In the genomic region with DNA sequence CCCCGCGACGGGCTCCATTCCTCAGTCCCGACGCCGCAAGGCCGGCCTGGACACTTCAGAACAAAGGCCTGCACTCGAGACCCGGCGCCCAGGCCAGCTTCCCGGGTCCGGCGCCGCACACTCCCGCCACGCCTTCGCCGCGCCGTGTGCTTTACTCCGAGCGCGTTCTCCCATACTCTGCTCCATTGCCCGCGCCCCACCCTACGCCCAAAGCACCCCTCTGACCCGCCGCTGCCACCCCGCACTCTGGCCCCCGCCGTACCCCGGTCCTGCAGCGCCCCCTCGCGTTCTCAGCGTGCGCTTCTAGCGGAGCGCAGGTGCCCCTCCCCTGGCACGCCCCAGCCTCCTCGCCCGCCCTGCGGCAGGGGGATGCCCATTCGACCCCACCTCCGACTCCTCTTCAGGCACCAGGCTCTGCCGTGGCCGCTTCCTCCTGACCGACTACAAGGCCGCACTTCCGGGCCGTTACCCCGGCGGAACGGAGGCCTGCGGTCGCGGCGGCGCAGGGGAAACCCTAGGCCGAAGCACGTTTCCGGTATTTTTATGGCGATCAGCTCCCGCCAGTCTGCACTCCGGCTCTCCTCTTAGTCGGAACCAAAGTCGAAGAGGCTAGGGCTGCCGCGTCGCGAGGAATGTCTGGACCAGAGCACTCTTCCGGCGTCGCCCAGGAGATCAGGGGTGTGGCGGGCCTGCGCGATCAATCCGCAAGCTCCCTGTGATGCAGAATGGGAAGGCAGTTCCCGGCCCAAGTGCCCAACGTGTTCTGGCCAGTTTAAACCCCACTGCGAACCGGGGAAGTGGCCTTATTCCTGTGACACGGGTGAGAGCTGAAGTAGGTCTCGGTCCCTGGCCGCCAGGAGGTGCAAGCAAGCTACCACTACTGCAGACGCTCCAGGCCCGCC, we compare ENCODE assay signal across 8 cellular contexts. TPM values are rescaled to one million over a fixed set of nuclear protein-coding genes. Genes with fewer than 3 reads are reported as not detected.
DNase-seq lines count a peak whose midpoint lies in the region; ATAC-seq and TF ChIP-seq lines count a peak whose summit lies in the region.

A gene (minus strand): TSS at position 456 of the 902 bp plus-strand sequence. CDS start 2,137 bp downstream, outside the sequence.

- H3K27ac Mint-ChIP-seq in activated CD4-positive, alpha-beta T cell treated with anti-CD3 and anti-CD28 coated beads for 36 hours = peak within 1 kb of the TSS; percentile 94

- no peaks in the 10 kb centered on the region for H3K27me3 Mint-ChIP-seq in activated CD4-positive, alpha-beta T cell treated with anti-CD3 and anti-CD28 coated beads for 36 hours

- TF ChIP-seq CTCF in BJ (IDR thresholded peaks at IDR 0.05; ENCODE audit: insufficient read depth, low read depth, low read length) (peak; percentile 85), choroid plexus epithelial cell (conservative IDR thresholded peaks at IDR 0.05; ENCODE audit: low read depth, low read length) (peak; percentile 76)

- H3K4me3 ChIP-seq in BJ (ENCODE audit: low read depth, low read length) (peak within 1 kb of the TSS; percentile 73), choroid plexus epithelial cell (ENCODE audit: low read depth, low read length) (peak within 1 kb of the TSS; percentile 93)

- POLR2A ChIA-PET in BJ (lab: Charles Lee) = interaction anchor here (0.7 to 1.3 kb wide), 2 partner anchors 24 to 40 kb away, joined by 3 to 8 read pairs; a partner anchor contains a TSS
- POLR2A ChIA-PET in activated CD4-positive, alpha-beta T cell treated with anti-CD3 and anti-CD28 coated beads for 36 hours (lab: Charles Lee) = interaction anchor here (0.8 to 2.7 kb wide), 13 partner anchors 20 to 193 kb away, joined by 3 to 18 read pairs (median 5); a partner anchor contains a TSS

- CTCF ChIA-PET in BJ (lab: Yijun Ruan, JAX) = interaction anchor here (0.7 to 5.4 kb wide), 39 partner anchors 9 to 369 kb away, joined by 3 to 66 read pairs (median 4); a partner anchor contains a TSS
- CTCF ChIA-PET in activated CD4-positive, alpha-beta T cell treated with anti-CD3 and anti-CD28 coated beads for 36 hours (lab: Charles Lee) = interaction anchor here (0.6 to 5.8 kb wide), 26 partner anchors 12 to 476 kb away, joined by 3 to 78 read pairs (median 4); a partner anchor contains a TSS

- no peaks in the 10 kb centered on the region for H3K9me3 Mint-ChIP-seq in activated CD4-positive, alpha-beta T cell treated with anti-CD3 and anti-CD28 coated beads for 36 hours (ENCODE audit: low read depth)

- ATAC-seq in HG03442 (IDR thresholded peaks at IDR 0.05; ENCODE audit: unreplicated experiment) = peak; percentile 76
- ATAC-seq in activated CD4-positive, alpha-beta T cell treated with anti-CD3 and anti-CD28 coated beads for 36 hours = peak; percentile 82

- H3K4me1 Mint-ChIP-seq in activated CD4-positive, alpha-beta T cell treated with anti-CD3 and anti-CD28 coated beads for 36 hours = peaks cover 39% of the 10 kb centered on the region

- peaks cover 21% of the 10 kb centered on the region for H3K36me3 Mint-ChIP-seq in activated CD4-positive, alpha-beta T cell treated with anti-CD3 and anti-CD28 coated beads for 36 hours (ENCODE audit: low read depth)

- DNase-seq in BJ (ENCODE audit: low read depth) = peak; percentile 77
- peak; percentile 79 for DNase-seq in GM19238 (ENCODE audit: insufficient read length, low spot score)
- DNase-seq in NCI-H510A treated with DMSO at 0.1 percent for 48 hours (lab: John Stamatoyannopoulos, UW) = peak; percentile 93
- peak; percentile 96 for DNase-seq in activated CD4-positive, alpha-beta T cell treated with anti-CD3 and anti-CD28 coated beads for 36 hours
- DNase-seq in choroid plexus epithelial cell (ENCODE audit: low read depth) = peak; percentile 98
- DNase-seq in kidney tubule cell (ENCODE audit: low spot score) = peak; percentile 97
- peak; percentile 83 to 91 (median 85) for DNase-seq in stimulated activated CD4-positive, alpha-beta T cell treated with anti-CD3 and anti-CD28 coated beads, Interleukin-1b, Interleukin-23, amount 100 ng/mL, for 24 hours (ENCODE audit: low read depth in 4 of 4, low spot score in 1 of 4)

- intact Hi-C loops in activated CD4-positive, alpha-beta T cell treated with anti-CD3 and anti-CD28 coated beads for 36 hours (cut with DNase I, micrococcal nuclease) = loop anchor here (1.0 to 5.0 kb wide), 23 partner anchors 19 to 337 kb away; a partner anchor contains a TSS

- H3K27me3 ChIP-seq in BJ (ENCODE audit: control insufficient read depth, insufficient read depth, low read length) = no peaks in the 10 kb centered on the region

- H3K4me3 Mint-ChIP-seq in activated CD4-positive, alpha-beta T cell treated with anti-CD3 and anti-CD28 coated beads for 36 hours = peak within 1 kb of the TSS; percentile 82

- peaks cover 9% of the 10 kb centered on the region for H3K36me3 ChIP-seq in BJ (ENCODE audit: control insufficient read depth, insufficient read depth, low read length)

RNA-seq across cellular contexts. Expression of the gene that starts here (rescaled TPM):
- 5.2 and 9.5 TPM in 2 replicates for polyA plus RNA-seq in BJ (2011; rRNA removed)
- polyA minus RNA-seq in BJ (2011; rRNA and poly(A)+ RNA removed) = 4.3 and 4.9 TPM in 2 replicates
- total RNA-seq in activated CD4-positive, alpha-beta T cell treated with anti-CD3 and anti-CD28 coated beads for 36 hours = 10 to 100 TPM; 10.1 to 11.1 TPM

Comparison
In these comparisons a context has a peak if more than half of its experiments do, and no peak if none do; other contexts are left out.
1. Peak in every context shown above with its lines: DNase-seq, ATAC-seq and H3K4me3 ChIP-seq.